Comparison of ENCODE assay signal across 1 cellular context in the genomic region with DNA sequence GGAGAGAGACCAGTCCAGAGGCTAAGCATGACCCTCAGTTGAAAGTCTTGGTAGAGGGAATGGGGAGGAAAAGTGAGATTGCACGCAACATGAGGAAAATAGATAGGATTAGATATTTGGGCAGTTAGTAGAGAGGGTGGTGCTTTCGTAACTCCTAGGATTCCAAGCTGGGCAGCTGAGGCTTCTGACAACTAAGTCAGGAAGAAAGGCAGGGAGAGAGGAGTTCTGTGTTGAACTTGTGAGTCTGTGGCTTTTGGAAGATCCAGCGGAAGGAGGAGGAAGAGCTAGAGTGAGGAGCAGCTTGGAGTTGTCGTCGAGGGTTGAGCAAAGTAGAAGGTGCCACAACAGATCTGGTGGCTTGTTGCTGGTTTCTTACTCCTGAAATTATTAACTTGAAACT.
TF ChIP-seq lines count a peak whose summit lies in the region.

No MANE protein-coding gene starts in this region.

TF ChIP-seq in IMR-90, 13 proteins besides CTCF, POLR2A, EP300 and RAD21:
- TF ChIP-seq RFX5 (IDR thresholded peaks at IDR 0.05; ENCODE audit: low read depth, low read length) (no peak), MXI1 (IDR thresholded peaks at IDR 0.05; ENCODE audit: borderline replicate concordance, low read depth, low read length) (no peak), CHD1 (IDR thresholded peaks at IDR 0.05; ENCODE audit: low read depth, low read length) (no peak), RCOR1 (IDR thresholded peaks at IDR 0.05; ENCODE audit: insufficient replicate concordance, low read length) (no peak), FOS (IDR thresholded peaks at IDR 0.05; ENCODE audit: low read depth, low read length) (no peak), NFE2L2 (IDR thresholded peaks at IDR 0.05; ENCODE audit: low read depth, low read length) (no peak), MAZ (IDR thresholded peaks at IDR 0.05; ENCODE audit: borderline replicate concordance, low read depth, low read length) (no peak), BHLHE40 (IDR thresholded peaks at IDR 0.05; ENCODE audit: low read depth, low read length) (no peak), CEBPB (IDR thresholded peaks at IDR 0.05; ENCODE audit: low read depth, low read length) (no peak), SMC3 (IDR thresholded peaks at IDR 0.05; ENCODE audit: low read depth, low read length) (no peak), MAFK (IDR thresholded peaks at IDR 0.05; ENCODE audit: low read depth, low read length) (no peak)
- TF ChIP-seq, protein P1, sequence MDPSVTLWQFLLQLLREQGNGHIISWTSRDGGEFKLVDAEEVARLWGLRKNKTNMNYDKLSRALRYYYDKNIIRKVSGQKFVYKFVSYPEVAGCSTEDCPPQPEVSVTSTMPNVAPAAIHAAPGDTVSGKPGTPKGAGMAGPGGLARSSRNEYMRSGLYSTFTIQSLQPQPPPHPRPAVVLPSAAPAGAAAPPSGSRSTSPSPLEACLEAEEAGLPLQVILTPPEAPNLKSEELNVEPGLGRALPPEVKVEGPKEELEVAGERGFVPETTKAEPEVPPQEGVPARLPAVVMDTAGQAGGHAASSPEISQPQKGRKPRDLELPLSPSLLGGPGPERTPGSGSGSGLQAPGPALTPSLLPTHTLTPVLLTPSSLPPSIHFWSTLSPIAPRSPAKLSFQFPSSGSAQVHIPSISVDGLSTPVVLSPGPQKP (IDR thresholded peaks at IDR 0.05; ENCODE audit: borderline replicate concordance, low read depth, low read length) = no peak
- TF ChIP-seq, protein P2, sequence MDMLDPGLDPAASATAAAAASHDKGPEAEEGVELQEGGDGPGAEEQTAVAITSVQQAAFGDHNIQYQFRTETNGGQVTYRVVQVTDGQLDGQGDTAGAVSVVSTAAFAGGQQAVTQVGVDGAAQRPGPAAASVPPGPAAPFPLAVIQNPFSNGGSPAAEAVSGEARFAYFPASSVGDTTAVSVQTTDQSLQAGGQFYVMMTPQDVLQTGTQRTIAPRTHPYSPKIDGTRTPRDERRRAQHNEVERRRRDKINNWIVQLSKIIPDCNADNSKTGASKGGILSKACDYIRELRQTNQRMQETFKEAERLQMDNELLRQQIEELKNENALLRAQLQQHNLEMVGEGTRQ (IDR thresholded peaks at IDR 0.05; ENCODE audit: low read depth, low read length) = no peak
